In genomic region chr10:128936392-128936791, GRCh38 we compare ENCODE assay signal across 28 cellular contexts.
"Had no signal": no experiment of that assay in that cellular context is flagged by ENCODE, and none has a peak within 500 bp of the region (broad histone marks: within the 10 kb centered on the region; RNA-seq: fewer than 3 reads in every experiment).

No MANE protein-coding gene starts in this region.

- H3K4me1 Mint-ChIP-seq: stimulated activated effector memory CD8-positive, alpha-beta T cell treated with anti-CD3 and anti-CD28 coated beads, Interleukin-12 subunit alpha, Interleukin-12 subunit beta, amount 100 ng/mL, for 72 hours; stimulated activated memory B cell treated with anti-CD40 and anti-IgM and Interleukin-4, amounts not matched to agents 10 μg/mL and 1 μg/mL and 100 μg/mL, for 72 hours; stimulated activated naive B cell treated with anti-CD40 and anti-IgM and Interleukin-4, amounts not matched to agents 10 μg/mL and 1 μg/mL and 100 μg/mL, for 72 hours had no signal

- H3K9me3 Mint-ChIP-seq: stimulated activated naive CD8-positive, alpha-beta T cell treated with anti-CD3 and anti-CD28 coated beads, Interleukin-15, amount 100 ng/mL, for 72 hours; stimulated activated naive CD8-positive, alpha-beta T cell treated with anti-CD3 and anti-CD28 coated beads, Interleukin-15, Interleukin-2, amounts not matched to agents 100 ng/mL and 50 ng/mL, for 24 hours; type B pancreatic cell had no signal

- H3K9me3 ChIP-seq: stomach, suprapubic skin, testis, thoracic aorta, thyroid gland, tibial artery, tibial nerve, transverse colon, upper lobe of left lung, upper lobe of right lung, uterus, vagina had no signal

- H3K27ac Mint-ChIP-seq: stimulated activated effector memory CD8-positive, alpha-beta T cell treated with anti-CD3 and anti-CD28 coated beads, Interleukin-12 subunit alpha, Interleukin-12 subunit beta, amount 100 ng/mL, for 72 hours; stimulated activated memory B cell treated with anti-CD40 and anti-IgM and Interleukin-4, amounts not matched to agents 10 μg/mL and 1 μg/mL and 100 μg/mL, for 72 hours; stimulated activated naive B cell treated with anti-CD40 and anti-IgM and Interleukin-4, amounts not matched to agents 10 μg/mL and 1 μg/mL and 100 μg/mL, for 72 hours; stimulated activated naive CD8-positive, alpha-beta T cell treated with anti-CD3 and anti-CD28 coated beads, Interleukin-15, amount 100 ng/mL, for 72 hours; stimulated activated naive CD8-positive, alpha-beta T cell treated with anti-CD3 and anti-CD28 coated beads, Interleukin-15, Interleukin-2, amounts not matched to agents 100 ng/mL and 50 ng/mL, for 24 hours; type B pancreatic cell had no signal

- H3K4me3 ChIP-seq: stomach, suprapubic skin, testis, thoracic aorta, thyroid gland, tibial artery, tibial nerve, transverse colon, upper lobe of left lung, upper lobe of right lung, uterus, vagina had no signal

- H3K27ac ChIP-seq: stomach, suprapubic skin, testis, thoracic aorta, thyroid gland, tibial artery, tibial nerve, transverse colon, upper lobe of left lung, upper lobe of right lung, uterus, vagina had no signal

- H3K27me3 Mint-ChIP-seq: stimulated activated naive CD8-positive, alpha-beta T cell treated with anti-CD3 and anti-CD28 coated beads, Interleukin-15, Interleukin-2, amounts not matched to agents 100 ng/mL and 50 ng/mL, for 24 hours had no signal

- H3K4me1 ChIP-seq: stomach, suprapubic skin, testis, thyroid gland, tibial artery, tibial nerve, transverse colon, upper lobe of left lung, upper lobe of right lung, uterus, vagina had no signal

- DNase-seq: stimulated activated CD4-positive, alpha-beta T cell treated with anti-CD3 and anti-CD28 coated beads, Interleukin-2, amount 100 ng/mL, for 48 hours; stimulated activated CD4-positive, alpha-beta T cell treated with anti-CD3 and anti-CD28 coated beads, Interleukin-4, amount 100 ng/mL, for 1 hour; stimulated activated CD4-positive, alpha-beta T cell treated with anti-CD3 and anti-CD28 coated beads, Interleukin-4, amount 100 ng/mL, for 24 hours; stimulated activated CD4-positive, alpha-beta T cell treated with anti-CD3 and anti-CD28 coated beads, Interleukin-4, amount 100 ng/mL, for 4 hours; stimulated activated CD8-positive, alpha-beta memory T cell treated with anti-CD3 and anti-CD28 coated beads, Interleukin-4, amount 100 ng/mL, for 48 hours; stimulated activated naive B cell treated with anti-CD40 and anti-IgM and Interleukin-4, amounts not matched to agents 10 μg/mL and 1 μg/mL and 100 μg/mL, for 72 hours; stimulated activated naive CD4-positive, alpha-beta T cell; stimulated activated naive CD4-positive, alpha-beta T cell treated with Interleukin-2 at 50 U/mL for 16 hours; stimulated activated naive CD8-positive, alpha-beta T cell treated with anti-CD3 and anti-CD28 coated beads, Interleukin-15, amount 100 ng/mL, for 72 hours; stimulated activated naive CD8-positive, alpha-beta T cell treated with anti-CD3 and anti-CD28 coated beads, Interleukin-15, Interleukin-2, amounts not matched to agents 100 U/mL and 50 U/mL, for 24 hours; stomach; substantia nigra; testis; thyroid gland; tibial artery; transverse colon; trophoblast cell; upper lobe of left lung; upper lobe of right lung; uterus had no signal

- ATAC-seq: stimulated activated effector memory CD8-positive, alpha-beta T cell treated with anti-CD3 and anti-CD28 coated beads, Interleukin-12 subunit alpha, Interleukin-12 subunit beta, amount 100 ng/mL, for 72 hours; stimulated activated memory B cell treated with anti-CD40 and anti-IgM and Interleukin-4, amounts not matched to agents 10 μg/mL and 1 μg/mL and 100 μg/mL, for 72 hours; stimulated activated naive B cell treated with anti-CD40 and anti-IgM and Interleukin-4, amounts not matched to agents 10 μg/mL and 1 μg/mL and 100 μg/mL, for 72 hours; stimulated activated naive CD8-positive, alpha-beta T cell treated with anti-CD3 and anti-CD28 coated beads, Interleukin-15, amount 100 ng/mL, for 72 hours; stimulated activated naive CD8-positive, alpha-beta T cell treated with anti-CD3 and anti-CD28 coated beads, Interleukin-15, Interleukin-2, amounts not matched to agents 100 U/mL and 50 U/mL, for 24 hours; upper lobe of right lung had no signal

- H3K27me3 ChIP-seq: suprapubic skin, testis, thyroid gland, tibial artery, tibial nerve, transverse colon, upper lobe of left lung, upper lobe of right lung, uterus, vagina had no signal

- H3K36me3 ChIP-seq: stomach, suprapubic skin, thoracic aorta, thyroid gland, tibial artery, tibial nerve, transverse colon, upper lobe of left lung, upper lobe of right lung, uterus, vagina had no signal

- H3K36me3 Mint-ChIP-seq: stimulated activated effector memory CD8-positive, alpha-beta T cell treated with anti-CD3 and anti-CD28 coated beads, Interleukin-12 subunit alpha, Interleukin-12 subunit beta, amount 100 ng/mL, for 72 hours; stimulated activated memory B cell treated with anti-CD40 and anti-IgM and Interleukin-4, amounts not matched to agents 10 μg/mL and 1 μg/mL and 100 μg/mL, for 72 hours; stimulated activated naive B cell treated with anti-CD40 and anti-IgM and Interleukin-4, amounts not matched to agents 10 μg/mL and 1 μg/mL and 100 μg/mL, for 72 hours; type B pancreatic cell had no signal

- H3K4me3 Mint-ChIP-seq: stimulated activated effector memory CD8-positive, alpha-beta T cell treated with anti-CD3 and anti-CD28 coated beads, Interleukin-12 subunit alpha, Interleukin-12 subunit beta, amount 100 ng/mL, for 72 hours; stimulated activated memory B cell treated with anti-CD40 and anti-IgM and Interleukin-4, amounts not matched to agents 10 μg/mL and 1 μg/mL and 100 μg/mL, for 72 hours; stimulated activated naive B cell treated with anti-CD40 and anti-IgM and Interleukin-4, amounts not matched to agents 10 μg/mL and 1 μg/mL and 100 μg/mL, for 72 hours; stimulated activated naive CD8-positive, alpha-beta T cell treated with anti-CD3 and anti-CD28 coated beads, Interleukin-15, amount 100 ng/mL, for 72 hours; stimulated activated naive CD8-positive, alpha-beta T cell treated with anti-CD3 and anti-CD28 coated beads, Interleukin-15, Interleukin-2, amounts not matched to agents 100 ng/mL and 50 ng/mL, for 24 hours; type B pancreatic cell had no signal
